20 cellular contexts compared by ENCODE assay signal in genomic region chr9:38436708-38437107, GRCh38. TPM values are rescaled to one million over a fixed set of nuclear protein-coding genes. Genes with fewer than 3 reads are reported as not detected.
"Had no signal": no experiment of that assay in that cellular context is flagged by ENCODE, and none has a peak within 500 bp of the region (broad histone marks: within the 10 kb centered on the region; RNA-seq: fewer than 3 reads in every experiment).

No MANE protein-coding gene starts in this region.

- H3K27me3 ChIP-seq: ascending aorta, testis, vagina had no signal

- H3K4me3 ChIP-seq: ascending aorta, coronary artery, gastroesophageal sphincter, mucosa of descending colon, testis, vagina had no signal

- ATAC-seq: activated naive CD4-positive, alpha-beta T cell treated with anti-CD3 and anti-CD28 coated beads, Interleukin-2, amount 50 U/mL, for 72 hours; gastroesophageal sphincter; sciatic nerve had no signal

- H3K4me1 ChIP-seq: ascending aorta, gastroesophageal sphincter, testis, vagina had no signal

- H3K27ac ChIP-seq: ascending aorta, coronary artery, gastroesophageal sphincter, testis, vagina had no signal

- H3K36me3 ChIP-seq: ascending aorta, gastroesophageal sphincter, vagina had no signal

- H3K9me3 ChIP-seq: ascending aorta, gastroesophageal sphincter, mucosa of descending colon, testis, vagina had no signal

- FAIRE-seq: small intestine, TTC549 had no signal

- DNase-seq: activated gamma-delta T cell treated with Interleukin-2 at 50 U/mL for 16 hours; activated T-cell treated with anti-CD3 and anti-CD28 coated beads, Interleukin-2, amount 50 U/mL, for 1 hour; cerebellar nuclear complex; head of caudate nucleus; left colon; mesendoderm; nephron progenitor cell; stimulated activated CD8-positive, alpha-beta memory T cell treated with anti-CD3 and anti-CD28 coated beads, Interleukin-4, amount 100 ng/mL, for 48 hours; stimulated activated naive B cell treated with anti-CD40 and anti-IgM and Interleukin-4, amounts not matched to agents 10 μg/mL and 1 μg/mL and 100 μg/mL, for 72 hours; testis had no signal

RNA-seq across cellular contexts. Expression of gene IGFBPL1, which starts 12.5 kb away (rescaled TPM):
- total RNA-seq: activated naive CD4-positive, alpha-beta T cell treated with anti-CD3 and anti-CD28 coated beads, Interleukin-2, amount 50 U/mL, for 72 hours; lower leg skin; sciatic nerve; vagina had no signal
